Comparison of ENCODE assay signal across 8 cellular contexts in genomic region chr10:93816123-93816747, GRCh38. TPM values are rescaled to one million over a fixed set of nuclear protein-coding genes. Genes with fewer than 3 reads are reported as not detected.
DNase-seq lines count a peak whose midpoint lies in the region; ATAC-seq, FAIRE-seq and TF ChIP-seq lines count a peak whose summit lies in the region.

No MANE protein-coding gene starts in this region.

- FAIRE-seq in HepG2 (lab: Jason Lieb, UNC), result no peak

- H3K27me3 Mint-ChIP-seq in chondrocyte (ENCODE audit: low read depth), result peaks cover 2% of the 10 kb centered on the region

- H3K9me3 ChIP-seq in SU-DHL-6 (ENCODE audit: insufficient read depth, low read length) (no peaks in the 10 kb centered on the region), HepG2 (ENCODE audit: low read length) (no peaks in the 10 kb centered on the region)

- 25% methylated on average over 8 of the region's 8 CpGs for WGBS in HepG2 (ENCODE audit: low lambda C conversion rate)

- TF ChIP-seq POLR2A in HepG2 (IDR thresholded peaks at IDR 0.05; ENCODE audit: insufficient read depth in 1 of 2, low read depth in 2 of 2, low read length in 2 of 2), result no peak

- BruUV-seq in HepG2 (replicated peaks; lab: Mats Ljungman, UMichigan), result no TSS peak

- peak; percentile 60 for TF ChIP-seq CTCF in AG09319 (IDR thresholded peaks at IDR 0.05; ENCODE audit: low read depth, low read length)
- peak; percentile 70 for TF ChIP-seq CTCF in GM13977 (IDR thresholded peaks at IDR 0.05; ENCODE audit: extremely low read depth, insufficient read depth, missing control alignments)
- TF ChIP-seq CTCF in SU-DHL-6 (IDR thresholded peaks at IDR 0.05; ENCODE audit: insufficient read depth, low read length, poor library complexity, severe bottlenecking), result peak; percentile 30
- TF ChIP-seq CTCF in chondrocyte (IDR thresholded peaks at IDR 0.05), result peak; percentile 94
- peak; percentile 74 for TF ChIP-seq CTCF in HepG2 (CRISPR knock-in tag; IDR thresholded peaks at IDR 0.05)

- TF ChIP-seq RAD21 in HepG2 (CRISPR knock-in tag; IDR thresholded peaks at IDR 0.05), result peak; percentile 22; the same call in 1 of the 2 replicates

- peak overlapping the region; percentile 45 for H3K4me3 Mint-ChIP-seq in chondrocyte (ENCODE audit: unreplicated experiment)

- H3K27me3 ChIP-seq in SU-DHL-6 (ENCODE audit: low read length), result no peaks in the 10 kb centered on the region
- no peaks in the 10 kb centered on the region; a peak in 1 of 5 replicates for H3K27me3 ChIP-seq in HepG2 (ENCODE audit: control insufficient read depth in 1 of 2, insufficient read depth in 2 of 2, low read length in 2 of 2)

- H4K20me1 ChIP-seq in SU-DHL-6 (ENCODE audit: low read depth, low read length) (no peaks in the 10 kb centered on the region), HepG2 (ENCODE audit: insufficient read depth, low read length) (no peaks in the 10 kb centered on the region)

- POLR2A ChIA-PET in HepG2 (lab: Yijun Ruan, JAX), result no interaction called here

- DNase-seq in AG09319 (ENCODE audit: extremely low read depth, low read depth) (peak; percentile 44), GM13977 (ENCODE audit: low spot score) (peak; percentile 31), LoVo (ENCODE audit: low spot score) (peak; percentile 38), chondrocyte (ENCODE audit: low spot score) (no peak), HepG2 (ENCODE audit: low spot score) (peak; percentile 9)
- peak in 2 of 3 experiments; percentile 3 to 6 for DNase-seq in stimulated activated CD4-positive, alpha-beta T cell treated with anti-CD3 and anti-CD28 coated beads, TNF-alpha, amount 100 ng/mL, for 4 hours (ENCODE audit: low read depth in 3 of 3)

- H3K79me2 ChIP-seq in SU-DHL-6 (ENCODE audit: insufficient read depth, low read length), result no peaks in the 10 kb centered on the region
- H3K79me2 ChIP-seq in HepG2 (ENCODE audit: insufficient read depth, low read length), result no peaks in the 10 kb centered on the region

- peaks cover 7% of the 10 kb centered on the region for H3K4me1 ChIP-seq in HepG2 (ENCODE audit: insufficient read depth, low read length)

- no peaks in the 10 kb centered on the region for H3K36me3 Mint-ChIP-seq in chondrocyte (ENCODE audit: low read depth)

- in situ Hi-C loops in GM13977 (cut with MboI; ENCODE audit: low pct_unique_long_range_greater_than_20kb, low sequenced_read_pairs, unreplicated experiment), result loop anchor here (25.0 kb wide), 1 partner anchor 254 kb away; the partner anchor contains the start of gene FFAR4
- in situ Hi-C loops in HepG2 (cut with HindIII; ENCODE audit: extremely low pct_ligation_motif_present, low pct_unique_long_range_greater_than_20kb), result loop anchor here (10.0 kb wide), 1 partner anchor 111 kb away; the partner anchor contains the start of gene FRA10AC1

- H3K9ac ChIP-seq in SU-DHL-6 (ENCODE audit: low read length), result no peak overlapping the region
- no peak overlapping the region for H3K9ac ChIP-seq in HepG2 (ENCODE audit: insufficient read depth, low read depth, low read length)

- TF ChIP-seq EP300 in HepG2 (IDR thresholded peaks at IDR 0.05; ENCODE audit: low read depth in 2 of 2, low read length in 2 of 2), result no peak
- TF ChIP-seq EP300 in HepG2 (CRISPR knock-in tag; IDR thresholded peaks at IDR 0.05; ENCODE audit: borderline replicate concordance), result no peak

- CTCF ChIA-PET in HepG2 (lab: Yijun Ruan, JAX; ENCODE audit: low intra/inter-chr PET ratio, low total read pairs), result interaction anchor here (1.5 kb wide), 2 partner anchors 261 to 274 kb away, joined by 4 to 5 read pairs; no protein-coding TSS in a partner anchor

- no peaks in the 10 kb centered on the region for H3F3A ChIP-seq in SU-DHL-6 (ENCODE audit: insufficient read depth)

- H3K27ac ChIP-seq in SU-DHL-6 (ENCODE audit: low read depth, low read length), result no peak overlapping the region
- no peak overlapping the region for H3K27ac ChIP-seq in HepG2 (ENCODE audit: extremely low read length, insufficient read depth, low read length)

- H3K27ac Mint-ChIP-seq in chondrocyte (ENCODE audit: unreplicated experiment), result peak overlapping the region; percentile 68

- no peak overlapping the region for H2AFZ ChIP-seq in SU-DHL-6 (ENCODE audit: low read depth, low read length, severe bottlenecking)
- H2AFZ ChIP-seq in HepG2 (ENCODE audit: low read length), result no peak overlapping the region

- H3K4me3 ChIP-seq in SU-DHL-6 (ENCODE audit: insufficient read depth, low read length, poor library complexity, severe bottlenecking) (no peak overlapping the region), HepG2 (replicated peaks in 1 of 3; ENCODE audit: insufficient read depth in 1 of 3, low read depth in 2 of 3, low read length in 3 of 3) (no peak overlapping the region)

- H3K4me1 Mint-ChIP-seq in chondrocyte (ENCODE audit: low read depth), result peaks cover 26% of the 10 kb centered on the region

- H3K36me3 ChIP-seq in SU-DHL-6 (ENCODE audit: low read length), result no peaks in the 10 kb centered on the region
- H3K36me3 ChIP-seq in HepG2 (replicated peaks in 1 of 2; ENCODE audit: control insufficient read depth in 1 of 2, insufficient read depth in 2 of 2, low read length in 2 of 2), result no peaks in the 10 kb centered on the region

- H3K9me2 ChIP-seq in SU-DHL-6 (replicated peaks; ENCODE audit: insufficient read depth, low read length), result no peaks in the 10 kb centered on the region

- ATAC-seq in HepG2 (peak; percentile 79), HG03045 (IDR thresholded peaks at IDR 0.05; ENCODE audit: unreplicated experiment) (no peak)

- H3K4me2 ChIP-seq in SU-DHL-6 (ENCODE audit: low read depth, low read length, poor library complexity, severe bottlenecking), result no peak overlapping the region
- no peak overlapping the region for H3K4me2 ChIP-seq in HepG2 (ENCODE audit: low read depth, low read length)

- peaks cover 4% of the 10 kb centered on the region for H3K9me3 Mint-ChIP-seq in chondrocyte (ENCODE audit: low read depth)

- intact Hi-C loops in HepG2 (cut with micrococcal nuclease; ENCODE audit: unreplicated experiment), result loop anchor here (1.0 to 10.0 kb wide), 3 partner anchors 70 to 261 kb away; partner anchors contain the start of gene FRA10AC1

TF ChIP-seq in HepG2, 621 proteins besides CTCF, POLR2A, EP300 and RAD21 (continues in another document):
- peak; percentile 72 for TF ChIP-seq STAG1 (CRISPR knock-in tag; IDR thresholded peaks at IDR 0.05)
- no peak for TF ChIP-seq ZNF503 (CRISPR knock-in tag; IDR thresholded peaks at IDR 0.05)
- no peak for TF ChIP-seq THYN1 (CRISPR knock-in tag; IDR thresholded peaks at IDR 0.05; ENCODE audit: borderline replicate concordance, low read depth)
- TF ChIP-seq ZBTB25 (CRISPR knock-in tag; IDR thresholded peaks at IDR 0.05), result no peak
- no peak for TF ChIP-seq HES4 (CRISPR knock-in tag; IDR thresholded peaks at IDR 0.05; ENCODE audit: borderline replicate concordance)
- no peak for TF ChIP-seq RFX3 (CRISPR knock-in tag; IDR thresholded peaks at IDR 0.05)
- 0 out of 3 replicates have a peak, but pooled peaks have one; percentile 15 for TF ChIP-seq MXI1 (IDR thresholded peaks at IDR 0.05; ENCODE audit: borderline replicate concordance, low read depth, low read length)
- TF ChIP-seq SMC3 (IDR thresholded peaks at IDR 0.05; ENCODE audit: low read length), result peak; percentile 73

RNA-seq across cellular contexts. Expression of gene LGI1, which starts 58.5 kb away (rescaled TPM):
- total RNA-seq in chondrocyte, result 0.27 to 2.3 TPM (median 2.1 TPM) in 3 replicates
- total RNA-seq in HepG2 (2016; rRNA removed; fragmentation: Illumina TruSeq; extraction: Trizol), result not detected in 2 replicates
- total RNA-seq in HepG2 (2016; cell fraction: cytosol; rRNA removed; fragmentation: Illumina TruSeq; extraction: Trizol; ENCODE audit: low read depth), result not detected in 2 replicates
- not detected in 2 replicates for total RNA-seq in HepG2 (2016; cell fraction: insoluble cytoplasmic fraction; rRNA removed; fragmentation: Illumina TruSeq; extraction: Trizol)
- total RNA-seq in HepG2 (2016; cell fraction: membrane; rRNA removed; fragmentation: Illumina TruSeq; extraction: Trizol), result not detected in 2 replicates
- not detected in 2 replicates for total RNA-seq in HepG2 (2016; cell fraction: nucleus; rRNA removed; fragmentation: Illumina TruSeq; extraction: Trizol)
- not detected in 2 replicates for polyA plus RNA-seq in HepG2 (2011; rRNA removed)
- polyA plus RNA-seq in HepG2 (2011; cell fraction: cytosol; rRNA removed), result not detected in 2 replicates
- polyA plus RNA-seq in HepG2 (2011; cell fraction: nucleus; rRNA removed), result not detected in 2 replicates
- 0.17 TPM in 1 of 2 replicates, not detected in the other for polyA plus RNA-seq in HepG2 (2012)
- polyA plus RNA-seq in HepG2 (2016; cell fraction: cytosol; fragmentation: Illumina TruSeq; extraction: Trizol; ENCODE audit: low read depth), result not detected in 2 replicates
- not detected in 2 replicates for polyA plus RNA-seq in HepG2 (2016; cell fraction: insoluble cytoplasmic fraction; fragmentation: Illumina TruSeq; extraction: Trizol; ENCODE audit: low read depth)
- not detected in 2 replicates for polyA plus RNA-seq in HepG2 (2016; cell fraction: membrane; fragmentation: Illumina TruSeq; extraction: Trizol; ENCODE audit: low read depth)
- not detected in 2 replicates for polyA plus RNA-seq in HepG2 (2016; cell fraction: nucleus; fragmentation: Illumina TruSeq; extraction: Trizol; ENCODE audit: insufficient read depth, low read depth)
- polyA minus RNA-seq in HepG2 (2011; rRNA and poly(A)+ RNA removed; ENCODE audit: low replicate concordance), result not detected in 2 replicates
- polyA minus RNA-seq in HepG2 (2011; cell fraction: cytosol; rRNA and poly(A)+ RNA removed), result not detected in 2 replicates
- not detected in 2 replicates for polyA minus RNA-seq in HepG2 (2011; cell fraction: nucleus; rRNA and poly(A)+ RNA removed)

Comparison
In these comparisons a context has a peak if more than half of its experiments do, and no peak if none do; other contexts are left out.
1. CTCF ChIP-seq: peak in every context shown above with its lines; median percentile 94 in chondrocyte; 74 in HepG2; 70 in GM13977; 60 in AG09319; 30 in SU-DHL-6.